In genomic region chr17:12947047-12947446, GRCh38 we compare ENCODE assay signal across 33 cellular contexts.
"Had no signal": no experiment of that assay in that cellular context is flagged by ENCODE, and none has a peak within 500 bp of the region (broad histone marks: within the 10 kb centered on the region; RNA-seq: fewer than 3 reads in every experiment).

No MANE protein-coding gene starts in this region.

- H3K27ac Mint-ChIP-seq: activated naive CD4-positive, alpha-beta T cell treated with anti-CD3 and anti-CD28 coated beads for 36 hours; activated naive CD4-positive, alpha-beta T cell treated with anti-CD3 and anti-CD28 coated beads, Interleukin-2, amount 10 ng/mL, durations not matched to agents 7 days and 5 days; activated naive CD4-positive, alpha-beta T cell treated with anti-CD3 and anti-CD28 coated beads, Interleukin-2, amount 50 U/mL, for 24 hours; activated naive CD8-positive, alpha-beta T cell; activated naive CD8-positive, alpha-beta T cell treated with anti-CD3 and anti-CD28 coated beads for 36 hours; activated naive CD8-positive, alpha-beta T cell treated with anti-CD3 and anti-CD28 coated beads, Interleukin-2, amount 10 ng/mL, durations not matched to agents 7 days and 5 days; activated naive CD8-positive, alpha-beta T cell treated with anti-CD3 and anti-CD28 coated beads, Interleukin-2, amount 50 U/mL, for 24 hours; activated T-cell treated with anti-CD3 and anti-CD28 coated beads, Interleukin-2, amount 50 U/mL, for 24 hours; activated T-cell treated with anti-CD3 and anti-CD28 coated beads, Interleukin-2, amount 50 U/mL, for 72 hours; activated T-helper 1 cell treated with anti-CD3 and anti-CD28 coated beads, Interleukin-12 subunit alpha, Interleukin-12 subunit beta, Interleukin-2, Interleukin-4 antibody, amounts not matched to agents 30 ng/mL and 10 ng/mL and 1 ng/mL, durations not matched to agents 14 hours and 24 hours and 36 hours; activated T-helper 17 cell treated with anti-CD3 and anti-CD28 coated beads, Interleukin-2, amount 50 U/mL, for 72 hours; activated T-helper 2 cell treated with anti-CD3 and anti-CD28 coated beads, Interferon-gamma antibody, Interleukin-2, Interleukin-4, amounts not matched to agents 10 μg/mL and 5 μg/mL and 100 μg/mL, durations not matched to agents 14 hours and 24 hours and 36 hours had no signal

- DNase-seq: activated effector memory CD4-positive, alpha-beta T cell treated with anti-CD3 and anti-CD28 coated beads, Interleukin-2, amount 50 U/mL, for 16 hours; activated effector memory CD4-positive, alpha-beta T cell treated with Interleukin-2 at 50 U/mL for 16 hours; activated gamma-delta T cell; activated gamma-delta T cell treated with Interleukin-2 at 50 U/mL for 16 hours; activated naive CD4-positive, alpha-beta T cell; activated naive CD4-positive, alpha-beta T cell treated with anti-CD3 and anti-CD28 coated beads for 36 hours; activated naive CD4-positive, alpha-beta T cell treated with anti-CD3 and anti-CD28 coated beads, Interleukin-2, amount 10 ng/mL, durations not matched to agents 7 days and 5 days; activated naive CD4-positive, alpha-beta T cell treated with anti-CD3 and anti-CD28 coated beads, Interleukin-2, amount 50 U/mL, for 16 hours; activated naive CD4-positive, alpha-beta T cell treated with Interleukin-2 at 50 U/mL for 16 hours; activated naive CD8-positive, alpha-beta T cell treated with anti-CD3 and anti-CD28 coated beads for 36 hours; activated naive CD8-positive, alpha-beta T cell treated with anti-CD3 and anti-CD28 coated beads, Interleukin-2, amount 10 ng/mL, durations not matched to agents 7 days and 5 days; activated naive CD8-positive, alpha-beta T cell treated with anti-CD3 and anti-CD28 coated beads, Interleukin-2, amount 50 U/mL, for 24 hours; activated T-cell treated with anti-CD3 and anti-CD28 coated beads, Interleukin-2, amount 50 U/mL, for 1 hour; activated T-cell treated with anti-CD3 and anti-CD28 coated beads, Interleukin-2, amount 50 U/mL, for 24 hours; activated T-cell treated with anti-CD3 and anti-CD28 coated beads, Interleukin-2, amount 50 U/mL, for 4 hours; activated T-cell treated with anti-CD3 and anti-CD28 coated beads, Interleukin-2, amount 50 U/mL, for 48 hours; activated T-cell treated with anti-CD3 and anti-CD28 coated beads, Interleukin-2, amount 50 U/mL, for 72 hours; adrenal gland; amniotic stem cell; aorta; body of pancreas; brain microvascular endothelial cell; caudate nucleus; central memory CD4-positive, alpha-beta T cell; cerebellar nuclear complex had no signal

- H3K27me3 Mint-ChIP-seq: activated naive CD4-positive, alpha-beta T cell treated with anti-CD3 and anti-CD28 coated beads, Interleukin-2, amount 10 ng/mL, durations not matched to agents 7 days and 5 days; activated naive CD8-positive, alpha-beta T cell treated with anti-CD3 and anti-CD28 coated beads, Interleukin-2, amount 10 ng/mL, durations not matched to agents 7 days and 5 days had no signal

- H3K4me1 Mint-ChIP-seq: activated naive CD4-positive, alpha-beta T cell treated with anti-CD3 and anti-CD28 coated beads, Interleukin-2, amount 10 ng/mL, durations not matched to agents 7 days and 5 days; activated naive CD4-positive, alpha-beta T cell treated with anti-CD3 and anti-CD28 coated beads, Interleukin-2, amount 50 U/mL, for 24 hours; activated naive CD8-positive, alpha-beta T cell treated with anti-CD3 and anti-CD28 coated beads for 36 hours; activated naive CD8-positive, alpha-beta T cell treated with anti-CD3 and anti-CD28 coated beads, Interleukin-2, amount 10 ng/mL, durations not matched to agents 7 days and 5 days; activated naive CD8-positive, alpha-beta T cell treated with anti-CD3 and anti-CD28 coated beads, Interleukin-2, amount 50 U/mL, for 24 hours; activated T-helper 17 cell treated with anti-CD3 and anti-CD28 coated beads, Interleukin-2, amount 50 U/mL, for 72 hours; brain; central memory CD8-positive, alpha-beta T cell had no signal

- H3K4me3 Mint-ChIP-seq: activated naive CD4-positive, alpha-beta T cell treated with anti-CD3 and anti-CD28 coated beads for 36 hours; activated naive CD4-positive, alpha-beta T cell treated with anti-CD3 and anti-CD28 coated beads, Interleukin-2, amount 10 ng/mL, durations not matched to agents 7 days and 5 days; activated naive CD4-positive, alpha-beta T cell treated with anti-CD3 and anti-CD28 coated beads, Interleukin-2, amount 50 U/mL, for 24 hours; activated naive CD8-positive, alpha-beta T cell; activated naive CD8-positive, alpha-beta T cell treated with anti-CD3 and anti-CD28 coated beads for 36 hours; activated naive CD8-positive, alpha-beta T cell treated with anti-CD3 and anti-CD28 coated beads, Interleukin-2, amount 10 ng/mL, durations not matched to agents 7 days and 5 days; activated naive CD8-positive, alpha-beta T cell treated with anti-CD3 and anti-CD28 coated beads, Interleukin-2, amount 50 U/mL, for 24 hours; activated T-cell treated with anti-CD3 and anti-CD28 coated beads, Interleukin-2, amount 50 U/mL, for 24 hours; activated T-cell treated with anti-CD3 and anti-CD28 coated beads, Interleukin-2, amount 50 U/mL, for 4 hours; activated T-cell treated with anti-CD3 and anti-CD28 coated beads, Interleukin-2, amount 50 U/mL, for 72 hours; activated T-helper 1 cell treated with anti-CD3 and anti-CD28 coated beads, Interleukin-12 subunit alpha, Interleukin-12 subunit beta, Interleukin-2, Interleukin-4 antibody, amounts not matched to agents 30 ng/mL and 10 ng/mL and 1 ng/mL, durations not matched to agents 14 hours and 24 hours and 36 hours; activated T-helper 17 cell treated with anti-CD3 and anti-CD28 coated beads, Interleukin-2, amount 50 U/mL, for 72 hours; brain; central memory CD8-positive, alpha-beta T cell had no signal

- H3K9me3 Mint-ChIP-seq: activated naive CD4-positive, alpha-beta T cell treated with anti-CD3 and anti-CD28 coated beads for 36 hours; activated naive CD4-positive, alpha-beta T cell treated with anti-CD3 and anti-CD28 coated beads, Interleukin-2, amount 10 ng/mL, durations not matched to agents 7 days and 5 days; activated naive CD4-positive, alpha-beta T cell treated with anti-CD3 and anti-CD28 coated beads, Interleukin-2, amount 50 U/mL, for 24 hours; activated naive CD4-positive, alpha-beta T cell treated with anti-CD3 and anti-CD28 coated beads, Interleukin-2, amount 50 U/mL, for 72 hours; activated naive CD8-positive, alpha-beta T cell treated with anti-CD3 and anti-CD28 coated beads for 36 hours; activated naive CD8-positive, alpha-beta T cell treated with anti-CD3 and anti-CD28 coated beads, Interleukin-2, amount 10 ng/mL, durations not matched to agents 7 days and 5 days; activated naive CD8-positive, alpha-beta T cell treated with anti-CD3 and anti-CD28 coated beads, Interleukin-2, amount 50 U/mL, for 24 hours; activated T-cell treated with anti-CD3 and anti-CD28 coated beads, Interleukin-2, amount 50 U/mL, for 24 hours; activated T-cell treated with anti-CD3 and anti-CD28 coated beads, Interleukin-2, amount 50 U/mL, for 4 hours; activated T-helper 1 cell treated with anti-CD3 and anti-CD28 coated beads, Interleukin-12 subunit alpha, Interleukin-12 subunit beta, Interleukin-2, Interleukin-4 antibody, amounts not matched to agents 30 ng/mL and 10 ng/mL and 1 ng/mL, durations not matched to agents 14 hours and 24 hours and 36 hours; activated T-helper 17 cell treated with anti-CD3 and anti-CD28 coated beads, Interleukin-2, amount 50 U/mL, for 72 hours; activated T-helper 2 cell treated with anti-CD3 and anti-CD28 coated beads, Interferon-gamma antibody, Interleukin-2, Interleukin-4, amounts not matched to agents 10 μg/mL and 5 μg/mL and 100 μg/mL, durations not matched to agents 14 hours and 24 hours and 36 hours; brain; central memory CD8-positive, alpha-beta T cell had no signal

- H3K36me3 Mint-ChIP-seq: activated naive CD4-positive, alpha-beta T cell treated with anti-CD3 and anti-CD28 coated beads, Interleukin-2, amount 10 ng/mL, durations not matched to agents 7 days and 5 days; activated naive CD4-positive, alpha-beta T cell treated with anti-CD3 and anti-CD28 coated beads, Interleukin-2, amount 50 U/mL, for 24 hours; activated naive CD4-positive, alpha-beta T cell treated with anti-CD3 and anti-CD28 coated beads, Interleukin-2, amount 50 U/mL, for 72 hours; activated naive CD8-positive, alpha-beta T cell; activated naive CD8-positive, alpha-beta T cell treated with anti-CD3 and anti-CD28 coated beads for 36 hours; activated naive CD8-positive, alpha-beta T cell treated with anti-CD3 and anti-CD28 coated beads, Interleukin-2, amount 10 ng/mL, durations not matched to agents 7 days and 5 days had no signal
